10 cellular contexts compared by ENCODE assay signal in genomic region chr3:155664922-155665695, GRCh38.
DNase-seq lines count a peak whose midpoint lies in the region; ATAC-seq, FAIRE-seq and TF ChIP-seq lines count a peak whose summit lies in the region.
"Had no signal": no experiment of that assay in that cellular context is flagged by ENCODE, and none has a peak within 500 bp of the region (broad histone marks: within the 10 kb centered on the region; RNA-seq: fewer than 3 reads in every experiment).

No MANE protein-coding gene starts in this region.

- H2AFZ ChIP-seq in HepG2 (ENCODE audit: low read length) = no peak overlapping the region

- peak; percentile 31 to 88 for DNase-seq in A549 (ENCODE audit: low read depth in 1 of 2, low spot score in 1 of 2)
- DNase-seq in Kasumi-1 (lab: John Stamatoyannopoulos, UW) = peak; percentile 75 to 79
- DNase-seq in body of pancreas = peak; percentile 13 to 62 (median 38)
- DNase-seq in HepG2 (ENCODE audit: low spot score) = peak; percentile 65
- DNase-seq in HEK293T (ENCODE audit: extremely low spot score) = no peak
- no peak for DNase-seq in COLO668 (lab: John Stamatoyannopoulos, UW; ENCODE audit: unreplicated experiment)
- DNase-seq in stimulated activated CD8-positive, alpha-beta memory T cell treated with anti-CD3 and anti-CD28 coated beads, Interleukin-4, amount 100 ng/mL, for 48 hours = no peak
- DNase-seq: activated B cell treated with CpG ODN at 0.5 μM for 24 hours, DND-41 had no signal

- POLR2A ChIA-PET in A549 (lab: Yijun Ruan, JAX) (no interaction called here), HepG2 (lab: Yijun Ruan, JAX) (no interaction called here), HEK293T (lab: Yijun Ruan, JAX) (interaction anchor here (0.8 kb wide), 1 partner anchor 10 kb away, joined by 3 read pairs; no protein-coding TSS in a partner anchor)

- ATAC-seq in A549 = peak; percentile 91 to 93
- ATAC-seq in body of pancreas = peak; percentile 59
- peak; percentile 83 for ATAC-seq in HepG2
- no peak for ATAC-seq in HG03378 (IDR thresholded peaks at IDR 0.05; ENCODE audit: unreplicated experiment)

- peak in 1 of 2 experiments; percentile 17; a peak in 2 of 5 replicates for TF ChIP-seq RAD21 in A549 (conservative IDR thresholded peaks at IDR 0.05 in 1 of 2, IDR thresholded peaks at IDR 0.05 in 1 of 2)
- TF ChIP-seq RAD21 in HepG2 (CRISPR knock-in tag; IDR thresholded peaks at IDR 0.05) = no peak

- no peaks in the 10 kb centered on the region for H3K36me3 ChIP-seq in body of pancreas (replicated peaks in 1 of 2; ENCODE audit: insufficient read depth in 1 of 2, low read depth in 2 of 2)
- no peaks in the 10 kb centered on the region for H3K36me3 ChIP-seq in HepG2 (replicated peaks in 1 of 2; ENCODE audit: control insufficient read depth in 1 of 2, insufficient read depth in 2 of 2, low read length in 2 of 2)

- no peak for TF ChIP-seq CTCF in A549 (IDR thresholded peaks at IDR 0.05)
- no peak for TF ChIP-seq CTCF in body of pancreas (IDR thresholded peaks at IDR 0.05)
- no peak for TF ChIP-seq CTCF in HepG2 (CRISPR knock-in tag; IDR thresholded peaks at IDR 0.05)

- no peak overlapping the region for H3K9ac ChIP-seq in HepG2 (ENCODE audit: insufficient read depth, low read depth, low read length)

- H3K27me3 ChIP-seq in body of pancreas (no peaks in the 10 kb centered on the region), HepG2 (ENCODE audit: control insufficient read depth in 1 of 2, insufficient read depth in 2 of 2, low read length in 2 of 2) (no peaks in the 10 kb centered on the region)

- no peaks in the 10 kb centered on the region for H4K20me1 ChIP-seq in HepG2 (ENCODE audit: insufficient read depth, low read length)

- intact Hi-C loops in body of pancreas (cut with DNase I) = no loop called here
- intact Hi-C loops in HepG2 (cut with micrococcal nuclease; ENCODE audit: unreplicated experiment) = loop anchor here (5.0 kb wide), 1 partner anchor 43 kb away; no protein-coding TSS in a partner anchor

- FAIRE-seq in A549 (lab: Jason Lieb, UNC) = peak; percentile 97
- peak; percentile 90 for FAIRE-seq in HepG2 (lab: Jason Lieb, UNC)

- no peaks in the 10 kb centered on the region for H3K79me2 ChIP-seq in HepG2 (ENCODE audit: insufficient read depth, low read length)

- H3K27ac ChIP-seq in A549 = peak overlapping the region; percentile 78
- peak overlapping the region; percentile 11 to 63 (median 32) for H3K27ac ChIP-seq in body of pancreas
- H3K27ac ChIP-seq in HepG2 (ENCODE audit: extremely low read length, insufficient read depth, low read length) = peak overlapping the region; percentile 32

- CTCF ChIA-PET in A549 (lab: Yijun Ruan, JAX) = interaction anchor here (0.9 kb wide), 1 partner anchor 141 kb away, joined by 3 read pairs; the partner anchor contains the start of gene C3orf33
- CTCF ChIA-PET in HepG2 (lab: Yijun Ruan, JAX; ENCODE audit: low intra/inter-chr PET ratio, low total read pairs) = no interaction called here
- CTCF ChIA-PET in HEK293T (lab: Yijun Ruan, JAX) = no interaction called here

- no TSS peak for BruUV-seq in HepG2 (replicated peaks; lab: Mats Ljungman, UMichigan)

- TF ChIP-seq EP300 in A549 (IDR thresholded peaks at IDR 0.05) = no peak
- 0 out of 4 replicates have a peak, but pooled peaks of 1 of the 2 experiments have one; percentile 28 for TF ChIP-seq EP300 in HepG2 (IDR thresholded peaks at IDR 0.05; ENCODE audit: low read depth in 2 of 2, low read length in 2 of 2)
- no peak for TF ChIP-seq EP300 in HepG2 (CRISPR knock-in tag; IDR thresholded peaks at IDR 0.05; ENCODE audit: borderline replicate concordance)

- H3K4me1 ChIP-seq in A549 (peaks cover 55% of the 10 kb centered on the region), body of pancreas (peaks cover 22% of the 10 kb centered on the region), HepG2 (ENCODE audit: insufficient read depth, low read length) (peaks cover 82% of the 10 kb centered on the region)

- H3K4me3 ChIP-seq in A549 (peak overlapping the region; percentile 19; the same call in 2 of the 3 replicates), body of pancreas (no peak overlapping the region), HepG2 (replicated peaks in 1 of 3; ENCODE audit: insufficient read depth in 1 of 3, low read depth in 2 of 3, low read length in 3 of 3) (peak overlapping the region in 1 of 3 experiments; percentile 18; a peak in 2 of 6 replicates)

- H3K9me3 ChIP-seq in A549 (no peaks in the 10 kb centered on the region), body of pancreas (no peaks in the 10 kb centered on the region), HepG2 (ENCODE audit: low read length) (no peaks in the 10 kb centered on the region)

- WGBS in A549 (ENCODE audit: missing lambda C conversion rate) = 5% methylated on average over 4 of the region's 4 CpGs
- 28 to 43% methylated on average over 4 of the region's 4 CpGs for WGBS in body of pancreas, 2 donors
- WGBS in HepG2 (ENCODE audit: low lambda C conversion rate) = 23% methylated on average over 4 of the region's 4 CpGs

- TF ChIP-seq POLR2A in A549 (IDR thresholded peaks at IDR 0.05; ENCODE audit: low read length) = no peak
- TF ChIP-seq POLR2A in body of pancreas (IDR thresholded peaks at IDR 0.05) = no peak
- TF ChIP-seq POLR2A in HepG2 (IDR thresholded peaks at IDR 0.05; ENCODE audit: insufficient read depth in 1 of 2, low read depth in 2 of 2, low read length in 2 of 2) = no peak

- H3K4me2 ChIP-seq in A549 = peak overlapping the region; percentile 70
- H3K4me2 ChIP-seq in HepG2 (ENCODE audit: low read depth, low read length) = peak overlapping the region; percentile 69

- in situ Hi-C loops in HepG2 (cut with HindIII; ENCODE audit: extremely low pct_ligation_motif_present, low pct_unique_long_range_greater_than_20kb) = no loop called here

TF ChIP-seq in A549, 52 proteins besides CTCF, POLR2A, EP300 and RAD21 (continues in another document):
- TF ChIP-seq MAX (IDR thresholded peaks at IDR 0.05) = peak; percentile 50; the same call in 1 of the 2 replicates
- TF ChIP-seq HMGXB4 (CRISPR knock-in tag; IDR thresholded peaks at IDR 0.05; ENCODE audit: borderline replicate concordance) = no peak
- no peak for TF ChIP-seq TP53 (CRISPR knock-in tag; IDR thresholded peaks at IDR 0.05)
- TF ChIP-seq RFX5 (IDR thresholded peaks at IDR 0.05) = no peak

TF ChIP-seq in HepG2, 621 proteins besides CTCF, POLR2A, EP300 and RAD21 (continues in another document):
- TF ChIP-seq CENPX (CRISPR knock-in tag; IDR thresholded peaks at IDR 0.05) (no peak), IKZF5 (CRISPR knock-in tag; IDR thresholded peaks at IDR 0.05) (no peak), STAG1 (CRISPR knock-in tag; IDR thresholded peaks at IDR 0.05) (no peak), CREBL2 (CRISPR knock-in tag; IDR thresholded peaks at IDR 0.05; ENCODE audit: borderline replicate concordance) (no peak), CBX2 (IDR thresholded peaks at IDR 0.05; ENCODE audit: low read depth, low read length) (no peak), CBX2 (CRISPR knock-in tag; IDR thresholded peaks at IDR 0.05; ENCODE audit: low read depth) (no peak), ZFP62 (CRISPR knock-in tag; IDR thresholded peaks at IDR 0.05) (no peak)

TF ChIP-seq in HEK293T, 16 proteins besides CTCF, POLR2A, EP300 and RAD21:
- TF ChIP-seq ARNT (IDR thresholded peaks at IDR 0.05) = no peak
- no peak for TF ChIP-seq FOXA1 (IDR thresholded peaks at IDR 0.05)
- no peak for TF ChIP-seq FOXK2 (IDR thresholded peaks at IDR 0.05)
- TF ChIP-seq LEF1 (IDR thresholded peaks at IDR 0.05; ENCODE audit: borderline replicate concordance) = no peak
- no peak for TF ChIP-seq L3MBTL2 (conservative IDR thresholded peaks at IDR 0.05)
- TF ChIP-seq PKNOX1 (IDR thresholded peaks at IDR 0.05) = no peak
- no peak for TF ChIP-seq HDGF (IDR thresholded peaks at IDR 0.05; ENCODE audit: borderline replicate concordance)
- no peak for TF ChIP-seq ELF4 (IDR thresholded peaks at IDR 0.05)
- no peak for TF ChIP-seq FOXM1 (IDR thresholded peaks at IDR 0.05; ENCODE audit: borderline replicate concordance)
- TF ChIP-seq SUZ12 (IDR thresholded peaks at IDR 0.05) = no peak
- no peak for TF ChIP-seq TARDBP (IDR thresholded peaks at IDR 0.05)
- no peak for TF ChIP-seq SP1 (IDR thresholded peaks at IDR 0.05)
- TF ChIP-seq BHLHE40 (IDR thresholded peaks at IDR 0.05; ENCODE audit: borderline replicate concordance) = no peak
- no peak for TF ChIP-seq NFRKB (IDR thresholded peaks at IDR 0.05)
- no peak for TF ChIP-seq CTBP1 (IDR thresholded peaks at IDR 0.05; ENCODE audit: borderline replicate concordance)
- no peak for TF ChIP-seq ZNF384 (IDR thresholded peaks at IDR 0.05)

Comparison
In these comparisons a context has a peak if more than half of its experiments do, and no peak if none do; other contexts are left out.
1. DNase-seq: peak in A549 (2 of 2), Kasumi-1 (2 of 2), body of pancreas (4 of 4) and HepG2 (single experiment); none in HEK293T (single experiment), COLO668 (single experiment) and stimulated activated CD8-positive, alpha-beta memory T cell treated with anti-CD3 and anti-CD28 coated beads, Interleukin-4, amount 100 ng/mL, for 48 hours (single experiment).
2. Of the 38 proteins assayed by ChIP-seq in both HepG2 and A549: peak only in HepG2: none; only in A549: JUNB, MAX and USF2; in both: none; in neither: 31; mixed calls (peak in some experiments, not most) for 4.
3. Peak in every context shown above with its lines, with median percentiles within 50 percentile points of each other: H3K27ac ChIP-seq.